Comparison of ENCODE assay signal across 12 cellular contexts in genomic region chr1:62194651-62195282, GRCh38. TPM values are rescaled to one million over a fixed set of nuclear protein-coding genes. Genes with fewer than 3 reads are reported as not detected.
DNase-seq lines count a peak whose midpoint lies in the region; ATAC-seq and TF ChIP-seq lines count a peak whose summit lies in the region.
"Had no signal": no experiment of that assay in that cellular context is flagged by ENCODE, and none has a peak within 500 bp of the region (broad histone marks: within the 10 kb centered on the region; RNA-seq: fewer than 3 reads in every experiment).

TSS of gene L1TD1 (plus strand) at chr1:62194849. CDS start at chr1:62206629, 11,780 bp downstream.

- TF ChIP-seq CTCF in natural killer cell (IDR thresholded peaks at IDR 0.05) (no peak), epithelial cell of esophagus (IDR thresholded peaks at IDR 0.05; ENCODE audit: insufficient read depth, low read depth, low read length, missing control alignments) (no peak), upper lobe of right lung (IDR thresholded peaks at IDR 0.05) (no peak)

- H3K4me1 ChIP-seq in mucosa of rectum (ENCODE audit: control insufficient read depth in 2 of 2, insufficient read depth in 2 of 2, low read length in 2 of 2) (no peaks in the 10 kb centered on the region), upper lobe of right lung (no peaks in the 10 kb centered on the region)
- H3K4me1 ChIP-seq: parathyroid adenoma had no signal

- no peaks in the 10 kb centered on the region for H3K36me3 ChIP-seq in mucosa of rectum (ENCODE audit: control insufficient read depth in 2 of 2, insufficient read depth in 2 of 2, low read length in 2 of 2)
- no peaks in the 10 kb centered on the region for H3K36me3 ChIP-seq in upper lobe of right lung

- H3K4me3 ChIP-seq in epithelial cell of esophagus (ENCODE audit: low read length) (peak within 1 kb of the TSS; percentile 31), mucosa of rectum (ENCODE audit: low read length in 2 of 2) (peak within 1 kb of the TSS; percentile 62 to 63), upper lobe of right lung (peak within 1 kb of the TSS; percentile 37)

- H3K4me1 Mint-ChIP-seq in natural killer cell treated with Interleukin-12 subunit alpha and Interleukin-12 subunit beta and Interleukin-15 and Interleukin-18, amount 100 ng/mL, for 72 hours (ENCODE audit: low read depth in 2 of 2): no peaks in the 10 kb centered on the region
- H3K4me1 Mint-ChIP-seq in natural killer cell: peaks cover 0 to 6% of the 10 kb centered on the region in 2 donors

- DNase-seq in natural killer cell treated with Interleukin-12 subunit alpha and Interleukin-12 subunit beta and Interleukin-15 and Interleukin-18, amount 100 ng/mL, for 72 hours (ENCODE audit: low spot score): no peak
- no peak for DNase-seq in natural killer cell
- DNase-seq in epithelial cell of esophagus (ENCODE audit: low read depth): peak; percentile 57
- DNase-seq in upper lobe of right lung: peak; percentile 55
- no peak for DNase-seq in NAMALWA (ENCODE audit: low spot score)
- DNase-seq in NCI-H345 (lab: John Stamatoyannopoulos, UW): no peak
- DNase-seq: activated naive CD4-positive, alpha-beta T cell treated with anti-CD3 and anti-CD28 coated beads, Interleukin-2, amount 50 U/mL, for 16 hours; effector memory CD4-positive, alpha-beta T cell; NCI-H1105 treated with DMSO at 0.1 percent for 48 hours had no signal

- peak; percentile 46 for ATAC-seq in natural killer cell treated with Interleukin-12 subunit alpha and Interleukin-12 subunit beta and Interleukin-15 and Interleukin-18, amount 100 ng/mL, for 72 hours
- ATAC-seq in natural killer cell (no peak), upper lobe of right lung (peak; percentile 63), HG03439 (IDR thresholded peaks at IDR 0.05; ENCODE audit: unreplicated experiment) (no peak)

- H3K36me3 Mint-ChIP-seq in natural killer cell treated with Interleukin-12 subunit alpha and Interleukin-12 subunit beta and Interleukin-15 and Interleukin-18, amount 100 ng/mL, for 72 hours: no peaks in the 10 kb centered on the region
- H3K36me3 Mint-ChIP-seq in natural killer cell: no peaks in the 10 kb centered on the region

- no peaks in the 10 kb centered on the region for H3K9me3 ChIP-seq in mucosa of rectum (ENCODE audit: control insufficient read depth in 2 of 2, low read length in 2 of 2)
- no peaks in the 10 kb centered on the region for H3K9me3 ChIP-seq in upper lobe of right lung

- H3K27ac Mint-ChIP-seq in natural killer cell treated with Interleukin-12 subunit alpha and Interleukin-12 subunit beta and Interleukin-15 and Interleukin-18, amount 100 ng/mL, for 72 hours: no peak within 1 kb of the TSS
- no peak within 1 kb of the TSS for H3K27ac Mint-ChIP-seq in natural killer cell

- intact Hi-C loops in natural killer cell (cut with micrococcal nuclease) (no loop called here), upper lobe of right lung (cut with DNase I) (no loop called here)

- H3K9me3 Mint-ChIP-seq in natural killer cell treated with Interleukin-12 subunit alpha and Interleukin-12 subunit beta and Interleukin-15 and Interleukin-18, amount 100 ng/mL, for 72 hours: no peaks in the 10 kb centered on the region
- H3K9me3 Mint-ChIP-seq in natural killer cell: no peaks in the 10 kb centered on the region

- no peak within 1 kb of the TSS for H3K4me3 Mint-ChIP-seq in natural killer cell treated with Interleukin-12 subunit alpha and Interleukin-12 subunit beta and Interleukin-15 and Interleukin-18, amount 100 ng/mL, for 72 hours
- H3K4me3 Mint-ChIP-seq in natural killer cell: no peak within 1 kb of the TSS

- H3K27ac ChIP-seq in mucosa of rectum (ENCODE audit: low read depth in 2 of 2, low read length in 2 of 2) (peak within 1 kb of the TSS in 1 of 2 donors; percentile 23), upper lobe of right lung (no peak within 1 kb of the TSS)
- H3K27ac ChIP-seq: parathyroid adenoma had no signal

- H3K27me3 ChIP-seq in mucosa of rectum (ENCODE audit: control insufficient read depth in 2 of 2, insufficient read depth in 2 of 2, low read length in 2 of 2): no peaks in the 10 kb centered on the region
- H3K27me3 ChIP-seq in upper lobe of right lung: peaks cover 27% of the 10 kb centered on the region

- peak within 1 kb of the TSS in 1 of 2 donors; percentile 59 for H3K9ac ChIP-seq in mucosa of rectum (ENCODE audit: low read depth in 1 of 2, low read length in 2 of 2)
- H3K9ac ChIP-seq: parathyroid adenoma had no signal

- H3K27me3 Mint-ChIP-seq in natural killer cell treated with Interleukin-12 subunit alpha and Interleukin-12 subunit beta and Interleukin-15 and Interleukin-18, amount 100 ng/mL, for 72 hours: peaks cover 21 to 25% of the 10 kb centered on the region in 2 donors
- H3K27me3 Mint-ChIP-seq in natural killer cell (ENCODE audit: low read depth in 2 of 2): peaks cover 25% of the 10 kb centered on the region in 2 donors

RNA-seq across cellular contexts. Expression of gene L1TD1, which starts in this region (rescaled TPM):
- not detected for total RNA-seq in natural killer cell treated with Interleukin-12 subunit alpha and Interleukin-12 subunit beta and Interleukin-15 and Interleukin-18, amount 100 ng/mL, for 72 hours
- total RNA-seq in natural killer cell: under 1 TPM in 1 of 3 donors, not detected in 2; 0.35 TPM
- total RNA-seq in upper lobe of right lung: 0.67 TPM

Comparison
In these comparisons a context has a peak if more than half of its experiments do, and no peak if none do; other contexts are left out.
1. Peak in ATAC-seq in natural killer cell treated with Interleukin-12 subunit alpha and Interleukin-12 subunit beta and Interleukin-15 and Interleukin-18, amount 100 ng/mL, for 72 hours; RNA of the gene not detected or under 1 TPM.
2. Peak in DNase-seq, ATAC-seq and H3K4me3 ChIP-seq in upper lobe of right lung; RNA of the gene not detected or under 1 TPM.